36 cellular contexts compared by ENCODE assay signal in genomic region chr15:98654790-98655360, GRCh38. TPM values are rescaled to one million over a fixed set of nuclear protein-coding genes. Genes with fewer than 3 reads are reported as not detected.
DNase-seq lines count a peak whose midpoint lies in the region; ATAC-seq and TF ChIP-seq lines count a peak whose summit lies in the region.
"Had no signal": no experiment of that assay in that cellular context is flagged by ENCODE, and none has a peak within 500 bp of the region (broad histone marks: within the 10 kb centered on the region; RNA-seq: fewer than 3 reads in every experiment).

No MANE protein-coding gene starts in this region.

- TF ChIP-seq CTCF in HFFc6 (IDR thresholded peaks at IDR 0.05) (no peak), chondrocyte (IDR thresholded peaks at IDR 0.05) (no peak), nephron (IDR thresholded peaks at IDR 0.05; ENCODE audit: unreplicated experiment in 3 of 3) (no peak), left lung (IDR thresholded peaks at IDR 0.05) (no peak)

- H3K9me3 ChIP-seq in BLaER1 (no peaks in the 10 kb centered on the region), left lung (no peaks in the 10 kb centered on the region)
- H3K9me3 ChIP-seq: colonic mucosa, Peyer's patch, SJCRH30, upper lobe of left lung had no signal

- no peak overlapping the region for H3K27ac ChIP-seq in BLaER1
- no peak overlapping the region for H3K27ac ChIP-seq in left lung
- H3K27ac ChIP-seq: colonic mucosa, HL-60, Peyer's patch, SJCRH30 had no signal

- peak overlapping the region; percentile 37 for H3K4me3 Mint-ChIP-seq in HFFc6
- no peak overlapping the region for H3K4me3 Mint-ChIP-seq in chondrocyte (ENCODE audit: unreplicated experiment)
- H3K4me3 Mint-ChIP-seq in nephron: peak overlapping the region in 1 of 3 experiments; percentile 65
- H3K4me3 Mint-ChIP-seq: activated B cell treated with CpG ODN at 0.5 μM for 24 hours; activated CD8-positive, alpha-beta memory T cell treated with anti-CD3 and anti-CD28 coated beads, Interleukin-2, amount 10 ng/mL, durations not matched to agents 7 days and 5 days; activated T-cell treated with anti-CD3 and anti-CD28 coated beads, Interleukin-2, amount 50 U/mL, for 72 hours; immature natural killer cell; memory B cell; stimulated activated naive CD8-positive, alpha-beta T cell treated with anti-CD3 and anti-CD28 coated beads, Interleukin-15, amount 100 ng/mL, for 72 hours had no signal

- H4K20me1 ChIP-seq in BLaER1: peaks cover 96% of the 10 kb centered on the region

- DNase-seq in HFFc6 (no peak), chondrocyte (ENCODE audit: low spot score) (no peak), HuH-7 (ENCODE audit: low spot score) (no peak), NCI-H2196 treated with DMSO at 0.1 percent for 48 hours (lab: John Stamatoyannopoulos, UW; ENCODE audit: unreplicated experiment) (no peak), left lung (no peak)
- DNase-seq: activated B cell treated with CpG ODN at 0.5 μM for 24 hours; activated CD4-positive, alpha-beta T cell treated with anti-CD3 and anti-CD28 coated beads, Interleukin-2, amount 50 U/mL, for 1 hour; activated CD8-positive, alpha-beta memory T cell treated with anti-CD3 and anti-CD28 coated beads, Interleukin-2, amount 10 ng/mL, durations not matched to agents 7 days and 5 days; activated naive CD4-positive, alpha-beta T cell; activated T-cell treated with anti-CD3 and anti-CD28 coated beads, Interleukin-2, amount 50 U/mL, for 72 hours; C1 segment of cervical spinal cord; colonic mucosa; COR-L47; DMS79; effector memory CD4-positive, alpha-beta T cell; GF-D8; hypothalamus; immature natural killer cell; left colon; NCI-H1105; NCI-H187 treated with DMSO at 0.1 percent for 48 hours; NCI-H2171 treated with DMSO at 0.1 percent for 48 hours; NCI-H524 treated with DMSO at 0.1 percent for 48 hours; nucleus accumbens; Peyer's patch; small intestine; stimulated activated CD8-positive, alpha-beta memory T cell treated with anti-CD3 and anti-CD28 coated beads, Interleukin-4, amount 100 ng/mL, for 48 hours; stimulated activated naive CD8-positive, alpha-beta T cell treated with anti-CD3 and anti-CD28 coated beads, Interleukin-15, amount 100 ng/mL, for 72 hours; T1000; upper lobe of left lung had no signal

- H3K36me3 Mint-ChIP-seq in HFFc6 (ENCODE audit: low read depth) (peaks cover 9% of the 10 kb centered on the region), chondrocyte (ENCODE audit: low read depth) (peaks cover 4% of the 10 kb centered on the region), nephron (ENCODE audit: low read depth) (no peaks in the 10 kb centered on the region)
- H3K36me3 Mint-ChIP-seq: immature natural killer cell had no signal

- peaks cover 5% of the 10 kb centered on the region; the same call in 1 of the 2 replicates for H3K27me3 Mint-ChIP-seq in HFFc6 (ENCODE audit: insufficient read depth)
- no peaks in the 10 kb centered on the region for H3K27me3 Mint-ChIP-seq in chondrocyte (ENCODE audit: low read depth)
- no peaks in the 10 kb centered on the region for H3K27me3 Mint-ChIP-seq in nephron (ENCODE audit: low read depth)
- H3K27me3 Mint-ChIP-seq: stimulated activated naive CD8-positive, alpha-beta T cell treated with anti-CD3 and anti-CD28 coated beads, Interleukin-15, amount 100 ng/mL, for 72 hours had no signal

- H3K4me3 ChIP-seq in BLaER1 (no peak overlapping the region), left lung (no peak overlapping the region)
- H3K4me3 ChIP-seq: colonic mucosa, Peyer's patch, SJCRH30, upper lobe of left lung had no signal

- H3K36me3 ChIP-seq in BLaER1 (no peaks in the 10 kb centered on the region; the same call in 1 of the 2 replicates), left lung (no peaks in the 10 kb centered on the region)
- H3K36me3 ChIP-seq: colonic mucosa, Peyer's patch, SJCRH30, upper lobe of left lung had no signal

- peaks cover 78% of the 10 kb centered on the region for H3K4me1 ChIP-seq in BLaER1
- peaks cover 6 to 66% of the 10 kb centered on the region in 2 donors for H3K4me1 ChIP-seq in left lung

- intact Hi-C loops in left lung (cut with DNase I): no loop called here

- H3K9me3 Mint-ChIP-seq in HFFc6: no peaks in the 10 kb centered on the region
- no peaks in the 10 kb centered on the region for H3K9me3 Mint-ChIP-seq in chondrocyte (ENCODE audit: low read depth)
- no peaks in the 10 kb centered on the region for H3K9me3 Mint-ChIP-seq in nephron
- H3K9me3 Mint-ChIP-seq: activated B cell treated with CpG ODN at 0.5 μM for 24 hours; activated T-cell treated with anti-CD3 and anti-CD28 coated beads, Interleukin-2, amount 50 U/mL, for 72 hours; stimulated activated naive CD8-positive, alpha-beta T cell treated with anti-CD3 and anti-CD28 coated beads, Interleukin-15, amount 100 ng/mL, for 72 hours had no signal

- H3K4me1 Mint-ChIP-seq in HFFc6 (ENCODE audit: low read depth) (peaks cover 78% of the 10 kb centered on the region), chondrocyte (ENCODE audit: low read depth) (peaks cover 60% of the 10 kb centered on the region), nephron (peaks cover 46% of the 10 kb centered on the region)

- peak overlapping the region; percentile 93 for H3K4me2 ChIP-seq in BLaER1

- H3K27ac Mint-ChIP-seq in HFFc6 (peak overlapping the region; percentile 58), chondrocyte (ENCODE audit: unreplicated experiment) (peak overlapping the region; percentile 18), nephron (peak overlapping the region; percentile 26 to 43 (median 27))
- H3K27ac Mint-ChIP-seq: activated B cell treated with CpG ODN at 0.5 μM for 24 hours; activated CD8-positive, alpha-beta memory T cell treated with anti-CD3 and anti-CD28 coated beads, Interleukin-2, amount 10 ng/mL, durations not matched to agents 7 days and 5 days; immature natural killer cell; memory B cell; stimulated activated naive CD8-positive, alpha-beta T cell treated with anti-CD3 and anti-CD28 coated beads, Interleukin-15, amount 100 ng/mL, for 72 hours had no signal

- ATAC-seq in HG02870 (IDR thresholded peaks at IDR 0.05; ENCODE audit: unreplicated experiment) (no peak), left lung (no peak)
- ATAC-seq: activated CD8-positive, alpha-beta memory T cell treated with anti-CD3 and anti-CD28 coated beads, Interleukin-2, amount 10 ng/mL, durations not matched to agents 7 days and 5 days; activated T-cell treated with anti-CD3 and anti-CD28 coated beads, Interleukin-2, amount 50 U/mL, for 72 hours; left colon; stimulated activated naive CD8-positive, alpha-beta T cell treated with anti-CD3 and anti-CD28 coated beads, Interleukin-15, amount 100 ng/mL, for 72 hours had no signal

- 0 out of 2 replicates have a peak overlapping the region, but pooled peaks have one; percentile 2 for H3K9ac ChIP-seq in BLaER1

- no peaks in the 10 kb centered on the region for H3K27me3 ChIP-seq in BLaER1
- H3K27me3 ChIP-seq in left lung: peaks cover 0 to 25% of the 10 kb centered on the region in 2 donors
- H3K27me3 ChIP-seq: colonic mucosa, Peyer's patch, SJCRH30, upper lobe of left lung had no signal

RNA-seq across cellular contexts. Expression of gene IGF1R, which starts 6.5 kb away (rescaled TPM):
- 10 to 100 TPM; 46.7 to 61.9 (median 50.1) TPM for total RNA-seq in HFFc6 (2021; fragmentation: NEBNext Ultra II Directional; extraction: Animal tissue kit (Norgen Biotek cat#: 25700))
- 110 to 119 TPM (median 119 TPM) in 3 replicates for total RNA-seq in chondrocyte
- 10 to 100 TPM; 38.7 to 41.0 TPM for total RNA-seq in left lung
